1 cellular context compared by ENCODE assay signal in genomic region chr9:124818431-124819281, GRCh38.
TF ChIP-seq lines count a peak whose summit lies in the region.

No MANE protein-coding gene starts in this region.

TF ChIP-seq in HepG2, 621 proteins besides CTCF, POLR2A, EP300 and RAD21 (continued from another document and continues in another):
- TF ChIP-seq ZBTB20 (CRISPR knock-in tag; IDR thresholded peaks at IDR 0.05; ENCODE audit: borderline replicate concordance, low read depth): peak; percentile 55; the same call in 1 of the 2 replicates
- TF ChIP-seq DMAP1 (CRISPR knock-in tag; IDR thresholded peaks at IDR 0.05): 0 out of 2 replicates have a peak, but pooled peaks have one; percentile 49
- no peak for TF ChIP-seq NFE2L1 (CRISPR knock-in tag; IDR thresholded peaks at IDR 0.05; ENCODE audit: borderline replicate concordance)
- TF ChIP-seq TEAD2 (CRISPR knock-in tag; IDR thresholded peaks at IDR 0.05): no peak
- TF ChIP-seq ZFP90 (CRISPR knock-in tag; IDR thresholded peaks at IDR 0.05; ENCODE audit: borderline replicate concordance): 0 out of 2 replicates have a peak, but pooled peaks have one; percentile 43
- no peak for TF ChIP-seq ZEB1 (IDR thresholded peaks at IDR 0.05; ENCODE audit: insufficient replicate concordance, low read depth)
- no peak for TF ChIP-seq GABPA (IDR thresholded peaks at IDR 0.05; ENCODE audit: low read depth, low read length)
- no peak for TF ChIP-seq GABPA (CRISPR knock-in tag; IDR thresholded peaks at IDR 0.05; ENCODE audit: low read depth)
- TF ChIP-seq ZNF720 (CRISPR knock-in tag; IDR thresholded peaks at IDR 0.05): no peak
- peak; percentile 19; the same call in 1 of the 2 replicates for TF ChIP-seq ATF2 (CRISPR knock-in tag; IDR thresholded peaks at IDR 0.05)
- TF ChIP-seq POLR2AphosphoS2 (IDR thresholded peaks at IDR 0.05; ENCODE audit: low read depth, low read length): no peak
- no peak for TF ChIP-seq E2F5 (CRISPR knock-in tag; conservative IDR thresholded peaks at IDR 0.05)
- TF ChIP-seq ZNF329 (CRISPR knock-in tag; IDR thresholded peaks at IDR 0.05; ENCODE audit: low read depth): no peak
- no peak for TF ChIP-seq SP2 (CRISPR knock-in tag; IDR thresholded peaks at IDR 0.05)
- no peak for TF ChIP-seq TARDBP (CRISPR knock-in tag; IDR thresholded peaks at IDR 0.05)
- TF ChIP-seq IRX3 (CRISPR knock-in tag; IDR thresholded peaks at IDR 0.05; ENCODE audit: borderline replicate concordance, low read depth): no peak
- no peak for TF ChIP-seq SMARCC2 (IDR thresholded peaks at IDR 0.05)
- TF ChIP-seq ZNF138 (CRISPR knock-in tag; IDR thresholded peaks at IDR 0.05; ENCODE audit: low read depth): no peak
- no peak for TF ChIP-seq ZNF3 (CRISPR knock-in tag; IDR thresholded peaks at IDR 0.05)
- TF ChIP-seq ZNF564 (CRISPR knock-in tag; IDR thresholded peaks at IDR 0.05): 0 out of 2 replicates have a peak, but pooled peaks have one; percentile 34
- TF ChIP-seq ATAD3A (CRISPR knock-in tag; IDR thresholded peaks at IDR 0.05): no peak
- no peak for TF ChIP-seq SNAPC4 (CRISPR knock-in tag; IDR thresholded peaks at IDR 0.05)
- TF ChIP-seq SALL2 (CRISPR knock-in tag; IDR thresholded peaks at IDR 0.05): peak; percentile 79
- no peak for TF ChIP-seq ZNF576 (CRISPR knock-in tag; IDR thresholded peaks at IDR 0.05)
- 0 out of 2 replicates have a peak, but pooled peaks have one; percentile 42 for TF ChIP-seq ZNF615 (CRISPR knock-in tag; IDR thresholded peaks at IDR 0.05; ENCODE audit: borderline replicate concordance)
- no peak for TF ChIP-seq HNRNPUL1 (IDR thresholded peaks at IDR 0.05; ENCODE audit: low read depth, low read length)
- TF ChIP-seq CCDC6 (CRISPR knock-in tag; IDR thresholded peaks at IDR 0.05): no peak
- no peak for TF ChIP-seq ZNF883 (CRISPR knock-in tag; IDR thresholded peaks at IDR 0.05; ENCODE audit: not compliant biosample characterization)
- TF ChIP-seq E2F1 (CRISPR knock-in tag; IDR thresholded peaks at IDR 0.05): no peak
- TF ChIP-seq ZNF691 (CRISPR knock-in tag; IDR thresholded peaks at IDR 0.05; ENCODE audit: borderline replicate concordance, low read depth): no peak
- TF ChIP-seq ZNF281 (CRISPR knock-in tag; IDR thresholded peaks at IDR 0.05; ENCODE audit: borderline replicate concordance): no peak
- no peak; the same call in 1 of the 2 replicates for TF ChIP-seq ZNF552 (CRISPR knock-in tag; IDR thresholded peaks at IDR 0.05; ENCODE audit: borderline replicate concordance)
- TF ChIP-seq ARID5B (CRISPR knock-in tag; IDR thresholded peaks at IDR 0.05): no peak; the same call in 1 of the 2 replicates
- no peak for TF ChIP-seq JUND (CRISPR knock-in tag; IDR thresholded peaks at IDR 0.05)
- peak; percentile 29 for TF ChIP-seq IKZF4 (CRISPR knock-in tag; IDR thresholded peaks at IDR 0.05; ENCODE audit: borderline replicate concordance, low read depth, not compliant biosample characterization)
- TF ChIP-seq ZNF274 (CRISPR knock-in tag; IDR thresholded peaks at IDR 0.05): 0 out of 2 replicates have a peak, but pooled peaks have one; percentile 33
- no peak for TF ChIP-seq GLMP (CRISPR knock-in tag; IDR thresholded peaks at IDR 0.05; ENCODE audit: borderline replicate concordance)
- TF ChIP-seq ZNF282 (IDR thresholded peaks at IDR 0.05; ENCODE audit: partially characterized antibody): no peak
- TF ChIP-seq ZNF367 (CRISPR knock-in tag; IDR thresholded peaks at IDR 0.05; ENCODE audit: borderline replicate concordance): no peak
- TF ChIP-seq YEATS2 (CRISPR knock-in tag; IDR thresholded peaks at IDR 0.05; ENCODE audit: borderline replicate concordance): no peak
- no peak for TF ChIP-seq U2AF1 (optimal IDR thresholded peaks at IDR 0.05; ENCODE audit: low read depth, low read length)
- TF ChIP-seq ZKSCAN1 (IDR thresholded peaks at IDR 0.05; ENCODE audit: low read length): no peak
- TF ChIP-seq ZBTB14 (CRISPR knock-in tag; IDR thresholded peaks at IDR 0.05): no peak
